18 cellular contexts compared by ENCODE assay signal in genomic region chr1:113652773-113653172, GRCh38.
"Had no signal": no experiment of that assay in that cellular context is flagged by ENCODE, and none has a peak within 500 bp of the region (broad histone marks: within the 10 kb centered on the region; RNA-seq: fewer than 3 reads in every experiment).

No MANE protein-coding gene starts in this region.

- H3K36me3 ChIP-seq: suprapubic skin had no signal

- DNase-seq: activated CD4-positive, alpha-beta T cell treated with anti-CD3 and anti-CD28 coated beads for 4 hours; activated CD8-positive, alpha-beta memory T cell treated with anti-CD3 and anti-CD28 coated beads, Interleukin-2, amount 50 U/mL, for 4 hours; activated CD8-positive, alpha-beta T cell treated with anti-CD3 and anti-CD28 coated beads for 36 hours; activated gamma-delta T cell treated with Interleukin-2 at 50 U/mL for 16 hours; activated naive CD8-positive, alpha-beta T cell treated with anti-CD3 and anti-CD28 coated beads for 36 hours; activated T-cell treated with anti-CD3 and anti-CD28 coated beads, Interleukin-2, amount 50 U/mL, for 72 hours; caudate nucleus; effector CD8-positive, alpha-beta T cell; head of caudate nucleus; left ventricle myocardium inferior; mesenchymal stem cell; psoas muscle; stimulated activated CD4-positive, alpha-beta T cell treated with anti-CD3 and anti-CD28 coated beads, Interleukin-2, amount 100 ng/mL, for 48 hours; stimulated activated naive CD4-positive, alpha-beta T cell treated with Interleukin-2 at 50 U/mL for 16 hours had no signal

- H3K27me3 ChIP-seq: ascending aorta, suprapubic skin had no signal

- ATAC-seq: activated CD8-positive, alpha-beta T cell treated with anti-CD3 and anti-CD28 coated beads for 36 hours; activated T-cell treated with anti-CD3 and anti-CD28 coated beads, Interleukin-2, amount 50 U/mL, for 72 hours; natural killer cell treated with Interleukin-12 subunit alpha and Interleukin-12 subunit beta and Interleukin-15 and Interleukin-18, amount 100 ng/mL, for 72 hours; psoas muscle had no signal

- H3K9me3 ChIP-seq: ascending aorta, left ventricle myocardium inferior, psoas muscle, suprapubic skin had no signal

- H3K4me1 ChIP-seq: ascending aorta, suprapubic skin had no signal

- H3K4me3 ChIP-seq: ascending aorta, coronary artery, left ventricle myocardium inferior, psoas muscle, suprapubic skin had no signal

- H3K27ac ChIP-seq: ascending aorta, coronary artery, left ventricle myocardium inferior, psoas muscle, suprapubic skin had no signal
